In genomic region chr9:76101945-76102344, GRCh38 we compare ENCODE assay signal across 18 cellular contexts.
"Had no signal": no experiment of that assay in that cellular context is flagged by ENCODE, and none has a peak within 500 bp of the region (broad histone marks: within the 10 kb centered on the region; RNA-seq: fewer than 3 reads in every experiment).

No MANE protein-coding gene starts in this region.

- H3K9me3 ChIP-seq: esophagus squamous epithelium, heart left ventricle, left ventricle myocardium inferior, ovary, right atrium auricular region, testis, tibial nerve had no signal

- H3K4me1 ChIP-seq: right atrium auricular region had no signal

- H3K27me3 ChIP-seq: esophagus squamous epithelium, heart left ventricle, ovary, right atrium auricular region, testis, tibial nerve had no signal

- H3K4me3 ChIP-seq: esophagus squamous epithelium, heart left ventricle, left ventricle myocardium inferior, lung, ovary, right atrium auricular region, smooth muscle cell, testis, tibial nerve had no signal

- H3K36me3 ChIP-seq: ovary, right atrium auricular region had no signal

- ATAC-seq: heart left ventricle; naive thymus-derived CD4-positive, alpha-beta T cell had no signal

- H3K4me3 Mint-ChIP-seq: neural crest cell had no signal

- DNase-seq: cerebellar nuclear complex; dermis blood vessel endothelial cell; esophagus squamous epithelium; foreskin melanocyte; heart left ventricle; islet precursor cell; left ventricle myocardium inferior; naive thymus-derived CD4-positive, alpha-beta T cell; nucleus accumbens; ovary; stimulated activated CD4-positive, alpha-beta T cell treated with anti-CD3 and anti-CD28 coated beads, Interleukin-2, amount 100 ng/mL, for 48 hours; stimulated activated naive CD4-positive, alpha-beta T cell treated with Interleukin-2 at 50 U/mL for 16 hours; testis had no signal

- H3K9me3 Mint-ChIP-seq: naive thymus-derived CD4-positive, alpha-beta T cell; neural crest cell had no signal

- H3K27ac ChIP-seq: esophagus squamous epithelium, heart left ventricle, left ventricle myocardium inferior, right atrium auricular region, tibial nerve had no signal

- H3K27me3 Mint-ChIP-seq: naive thymus-derived CD4-positive, alpha-beta T cell had no signal
